ENCODE assay signal across 23 cellular contexts in the genomic region with DNA sequence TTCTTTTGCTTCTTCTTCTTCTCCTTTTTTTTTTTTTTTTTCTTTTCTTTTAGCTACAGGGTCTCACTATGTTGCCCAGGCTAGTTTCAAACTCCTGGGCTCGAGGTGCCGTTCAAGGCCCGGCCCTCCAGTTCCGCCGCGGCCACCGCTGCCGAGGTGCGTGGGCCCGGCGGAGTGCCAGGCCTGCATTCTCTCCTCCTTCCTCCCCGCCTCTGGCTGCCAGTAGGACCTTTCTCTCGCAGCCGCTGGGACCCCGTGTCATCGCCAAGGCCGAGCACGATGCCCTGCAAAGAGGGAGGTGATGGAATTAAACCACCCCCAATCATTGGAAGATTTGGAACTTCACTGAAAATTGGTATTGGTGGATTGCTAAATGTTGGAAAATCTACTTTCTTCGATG.
"Had no signal": no experiment of that assay in that cellular context is flagged by ENCODE, and none has a peak within 500 bp of the region (broad histone marks: within the 10 kb centered on the region; RNA-seq: fewer than 3 reads in every experiment).

No MANE protein-coding gene starts in this region.

- H3K9me3 Mint-ChIP-seq: effector memory CD8-positive, alpha-beta T cell; natural killer cell treated with Interleukin-12 subunit alpha and Interleukin-12 subunit beta and Interleukin-15 and Interleukin-18, amount 100 ng/mL, for 72 hours; stimulated activated naive CD8-positive, alpha-beta T cell treated with anti-CD3 and anti-CD28 coated beads, Interleukin-15, Interleukin-2, amounts not matched to agents 100 ng/mL and 50 ng/mL, for 24 hours had no signal

- H3K4me3 ChIP-seq: gastrocnemius medialis, lung, mucosa of descending colon, right lobe of liver had no signal

- H2AFZ ChIP-seq: parathyroid adenoma had no signal

- H3K4me1 ChIP-seq: gastrocnemius medialis, parathyroid adenoma, right lobe of liver had no signal

- H3K27ac ChIP-seq: gastrocnemius medialis, parathyroid adenoma, right lobe of liver had no signal

- H3K27me3 ChIP-seq: gastrocnemius medialis, right lobe of liver had no signal

- H3K36me3 ChIP-seq: gastrocnemius medialis, right lobe of liver had no signal

- H3K79me2 ChIP-seq: parathyroid adenoma had no signal

- DNase-seq: cortex of kidney; effector memory CD8-positive, alpha-beta T cell; foreskin fibroblast; gastrocnemius medialis; head of caudate nucleus; mucosa of descending colon; naive B cell; occipital lobe; right lobe of liver; small intestine; stimulated activated CD4-positive, alpha-beta T cell treated with anti-CD3 and anti-CD28 coated beads, Interleukin-15, amount 100 ng/mL, for 24 hours; stimulated activated CD4-positive, alpha-beta T cell treated with anti-CD3 and anti-CD28 coated beads, Interleukin-2, amount 100 ng/mL, for 48 hours; stimulated activated naive B cell treated with anti-CD40 and anti-IgM and Interleukin-4, amounts not matched to agents 10 μg/mL and 1 μg/mL and 100 μg/mL, for 72 hours; trophoblast cell had no signal

- H3K9ac ChIP-seq: parathyroid adenoma had no signal

- H3K27me3 Mint-ChIP-seq: memory B cell; naive B cell; natural killer cell treated with Interleukin-12 subunit alpha and Interleukin-12 subunit beta and Interleukin-15 and Interleukin-18, amount 100 ng/mL, for 72 hours; progenitor cell of endocrine pancreas; stimulated activated naive B cell treated with anti-CD40 and anti-IgM and Interleukin-4, amounts not matched to agents 10 μg/mL and 1 μg/mL and 100 μg/mL, for 72 hours had no signal

- H3K27ac Mint-ChIP-seq: effector memory CD8-positive, alpha-beta T cell; memory B cell; naive B cell; natural killer cell treated with Interleukin-12 subunit alpha and Interleukin-12 subunit beta and Interleukin-15 and Interleukin-18, amount 100 ng/mL, for 72 hours; progenitor cell of endocrine pancreas; stimulated activated naive B cell treated with anti-CD40 and anti-IgM and Interleukin-4, amounts not matched to agents 10 μg/mL and 1 μg/mL and 100 μg/mL, for 72 hours; stimulated activated naive CD8-positive, alpha-beta T cell treated with anti-CD3 and anti-CD28 coated beads, Interleukin-15, Interleukin-2, amounts not matched to agents 100 ng/mL and 50 ng/mL, for 24 hours had no signal

- H3K9me3 ChIP-seq: gastrocnemius medialis, mucosa of descending colon, right lobe of liver had no signal

- ATAC-seq: effector memory CD8-positive, alpha-beta T cell; esophagus mucosa; gastrocnemius medialis; left lobe of liver; mucosa of descending colon; natural killer cell treated with Interleukin-12 subunit alpha and Interleukin-12 subunit beta and Interleukin-15 and Interleukin-18, amount 100 ng/mL, for 72 hours; right lobe of liver; stimulated activated naive B cell treated with anti-CD40 and anti-IgM and Interleukin-4, amounts not matched to agents 10 μg/mL and 1 μg/mL and 100 μg/mL, for 72 hours had no signal

- H3K4me3 Mint-ChIP-seq: effector memory CD8-positive, alpha-beta T cell; memory B cell; mesothelial cell of epicardium; naive B cell; natural killer cell treated with Interleukin-12 subunit alpha and Interleukin-12 subunit beta and Interleukin-15 and Interleukin-18, amount 100 ng/mL, for 72 hours; stimulated activated naive B cell treated with anti-CD40 and anti-IgM and Interleukin-4, amounts not matched to agents 10 μg/mL and 1 μg/mL and 100 μg/mL, for 72 hours; stimulated activated naive CD8-positive, alpha-beta T cell treated with anti-CD3 and anti-CD28 coated beads, Interleukin-15, Interleukin-2, amounts not matched to agents 100 ng/mL and 50 ng/mL, for 24 hours had no signal

- H3K36me3 Mint-ChIP-seq: mesothelial cell of epicardium; naive B cell; natural killer cell treated with Interleukin-12 subunit alpha and Interleukin-12 subunit beta and Interleukin-15 and Interleukin-18, amount 100 ng/mL, for 72 hours had no signal
